Comparison of ENCODE assay signal across 10 cellular contexts in the genomic region with DNA sequence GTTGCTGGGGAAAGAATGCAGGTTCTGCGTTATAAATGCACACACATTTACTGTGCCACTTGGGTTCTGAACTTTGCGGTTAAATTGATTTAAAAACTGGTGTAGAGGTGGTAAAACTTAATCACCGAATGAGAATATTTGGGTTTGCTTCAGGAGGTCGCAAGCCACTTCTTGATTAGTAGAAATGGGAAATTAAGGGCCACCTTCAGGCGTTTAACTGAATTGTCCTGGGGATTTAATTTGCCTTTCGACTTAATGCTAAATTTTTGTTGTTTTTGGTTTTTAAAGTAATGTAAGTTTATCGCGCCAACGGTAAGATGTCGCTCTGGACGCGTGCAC. TPM values are rescaled to one million over a fixed set of nuclear protein-coding genes. Genes with fewer than 3 reads are reported as not detected.
A peak's percentile ranks its signal among the peaks of the same experiment; 100 is the strongest.
DNase-seq lines count a peak whose midpoint lies in the region; ATAC-seq, FAIRE-seq and TF ChIP-seq lines count a peak whose summit lies in the region.
"Had no signal": no experiment of that assay in that cellular context is flagged by ENCODE, and none has a peak within 500 bp of the region (broad histone marks: within the 10 kb centered on the region; RNA-seq: fewer than 3 reads in every experiment).

No MANE protein-coding gene starts in this region.

- POLR2A ChIA-PET in IMR-90 (lab: Charles Lee; ENCODE audit: unreplicated experiment) (no interaction called here), GM10248 (lab: Yijun Ruan, JAX) (no interaction called here)

- H3K27ac Mint-ChIP-seq in central memory CD8-positive, alpha-beta T cell (ENCODE audit: low read depth) = peak overlapping the region; percentile 96
- peak overlapping the region; percentile 88 for H3K27ac Mint-ChIP-seq in natural killer cell

- peak overlapping the region; percentile 93 for H2AFZ ChIP-seq in IMR-90 (replicated peaks; ENCODE audit: low read length, poor library complexity)

- H3K27ac ChIP-seq in IMR-90 (ENCODE audit: insufficient read depth, low read length) = no peak overlapping the region; the same call in 1 of the 2 replicates

- TF ChIP-seq POLR2A in IMR-90 (IDR thresholded peaks at IDR 0.05; ENCODE audit: low read depth, low read length) (no peak), GM12891 (IDR thresholded peaks at IDR 0.05; ENCODE audit: low read depth, low read length) (no peak)

- DNase-seq in AG09319 (ENCODE audit: extremely low read depth, low read depth) = no peak
- DNase-seq in IMR-90 = no peak
- no peak for DNase-seq in central memory CD8-positive, alpha-beta T cell (ENCODE audit: low spot score in 2 of 2)
- DNase-seq in natural killer cell = no peak
- DNase-seq in GM10248 (ENCODE audit: extremely low spot score) = no peak
- DNase-seq in GM12891 (ENCODE audit: insufficient read length, low spot score) = no peak
- no peak for DNase-seq in NCI-H1694 (lab: John Stamatoyannopoulos, UW)
- no peak for DNase-seq in ureter (ENCODE audit: low spot score)
- DNase-seq: cortex of kidney, NCI-H1694 treated with DMSO at 0.1 percent for 48 hours had no signal

- no peaks in the 10 kb centered on the region for H3K9me3 ChIP-seq in IMR-90 (ENCODE audit: control insufficient read depth, insufficient read depth, low read length)

- no peak overlapping the region for H3K23ac ChIP-seq in IMR-90 (ENCODE audit: low read depth, low read length)

- no peaks in the 10 kb centered on the region for H3K9me3 Mint-ChIP-seq in central memory CD8-positive, alpha-beta T cell
- no peaks in the 10 kb centered on the region for H3K9me3 Mint-ChIP-seq in natural killer cell

- intact Hi-C loops in IMR-90 (cut with micrococcal nuclease) = loop anchor here (2.0 to 5.0 kb wide), 2 partner anchors 36 to 74 kb away; partner anchors contain the start of gene NUCB2
- intact Hi-C loops in natural killer cell (cut with micrococcal nuclease) = loop anchor here (1.0 to 10.0 kb wide), 3 partner anchors 75 to 144 kb away; partner anchors contain the start of genes NUCB2 and PIK3C2A

- TF ChIP-seq RAD21 in IMR-90 (IDR thresholded peaks at IDR 0.05; ENCODE audit: low read length) = no peak

- peak overlapping the region; percentile 20 to 61; a peak in 1 of 4 replicates for H4K8ac ChIP-seq in IMR-90 (ENCODE audit: low read depth in 2 of 2, low read length in 2 of 2)

- no peaks in the 10 kb centered on the region for H3K27me3 ChIP-seq in IMR-90 (ENCODE audit: control insufficient read depth, insufficient read depth, low read length)

- H2AK5ac ChIP-seq in IMR-90 (ENCODE audit: low read depth, low read length) = no peak overlapping the region

- H4K5ac ChIP-seq in IMR-90 (ENCODE audit: low read depth, low read length) = no peak overlapping the region

- H3K36me3 Mint-ChIP-seq in central memory CD8-positive, alpha-beta T cell (ENCODE audit: insufficient read depth) = peaks cover 16% of the 10 kb centered on the region
- H3K36me3 Mint-ChIP-seq in natural killer cell = no peaks in the 10 kb centered on the region

- no peak overlapping the region for H3K4ac ChIP-seq in IMR-90 (ENCODE audit: low read depth, low read length)

- H3K4me3 Mint-ChIP-seq in central memory CD8-positive, alpha-beta T cell = peak overlapping the region; percentile 88
- peak overlapping the region; percentile 93 for H3K4me3 Mint-ChIP-seq in natural killer cell

- no peaks in the 10 kb centered on the region for H4K20me1 ChIP-seq in IMR-90 (ENCODE audit: insufficient read depth, low read length)

- no peaks in the 10 kb centered on the region for H3K27me3 Mint-ChIP-seq in central memory CD8-positive, alpha-beta T cell
- H3K27me3 Mint-ChIP-seq in natural killer cell (ENCODE audit: low read depth in 2 of 2) = no peaks in the 10 kb centered on the region

- no peaks in the 10 kb centered on the region for H3K9me1 ChIP-seq in IMR-90 (ENCODE audit: insufficient read depth, low read length)

- no peak overlapping the region for H4K91ac ChIP-seq in IMR-90 (ENCODE audit: insufficient read depth, low read depth, low read length)

- WGBS in IMR-90 (ENCODE audit: extremely low coverage in 2 of 2, insufficient read length in 1 of 2), 2 experiments = 40% methylated on average over 2 of the region's 12 CpGs; no CpG with 5 or more reads in 1 of the 2 experiments

- H2BK15ac ChIP-seq in IMR-90 (ENCODE audit: low read depth, low read length) = no peak overlapping the region

- H3K56ac ChIP-seq in IMR-90 (ENCODE audit: extremely low read depth, insufficient read depth, low read length) = no peak overlapping the region

- no peak overlapping the region for H3K18ac ChIP-seq in IMR-90 (ENCODE audit: low read depth, low read length)

- no peak overlapping the region for H2BK5ac ChIP-seq in IMR-90 (ENCODE audit: low read depth, low read length, poor library complexity, severe bottlenecking)

- H3K36me3 ChIP-seq in IMR-90 (ENCODE audit: control insufficient read depth, insufficient read depth, low read length) = no peaks in the 10 kb centered on the region

- H2BK20ac ChIP-seq in IMR-90 (ENCODE audit: low read depth, low read length) = no peak overlapping the region

- peaks cover 2% of the 10 kb centered on the region for H3K4me1 ChIP-seq in IMR-90 (ENCODE audit: control insufficient read depth, insufficient read depth, low read length)

- peak overlapping the region; percentile 37; the same call in 1 of the 2 replicates for H3K9ac ChIP-seq in IMR-90 (ENCODE audit: low read depth, low read length)

- dilution Hi-C loops in IMR-90 (cut with HindIII; ENCODE audit: low sequenced_read_pairs, unreplicated experiment) = no loop called here

- H3K4me3 ChIP-seq in IMR-90 (ENCODE audit: insufficient read depth, low read depth, low read length) = peak overlapping the region; percentile 66

- FAIRE-seq in GM12891 (lab: Jason Lieb, UNC) = no peak

- CTCF ChIA-PET in IMR-90 (lab: Yijun Ruan, JAX) (no interaction called here), GM10248 (lab: Yijun Ruan, JAX) (no interaction called here)

- no peak overlapping the region for H3K14ac ChIP-seq in IMR-90 (replicated peaks; ENCODE audit: low read depth, low read length)

- no peak overlapping the region for H2AK9ac ChIP-seq in IMR-90 (replicated peaks; ENCODE audit: low read depth, low read length, poor library complexity)

- H3K4me2 ChIP-seq in IMR-90 (ENCODE audit: low read depth, low read length) = peak overlapping the region; percentile 90

- peaks cover 34% of the 10 kb centered on the region for H3K4me1 Mint-ChIP-seq in central memory CD8-positive, alpha-beta T cell
- peaks cover 36 to 38% of the 10 kb centered on the region in 2 donors for H3K4me1 Mint-ChIP-seq in natural killer cell

- peak; percentile 3; the same call in 1 of the 2 replicates for TF ChIP-seq CTCF in AG09319 (IDR thresholded peaks at IDR 0.05; ENCODE audit: low read depth, low read length)
- peak; percentile 16; the same call in 1 of the 2 replicates for TF ChIP-seq CTCF in IMR-90 (conservative IDR thresholded peaks at IDR 0.05; ENCODE audit: low read depth, low read length)
- no peak for TF ChIP-seq CTCF in natural killer cell (IDR thresholded peaks at IDR 0.05)
- TF ChIP-seq CTCF in GM10248 (IDR thresholded peaks at IDR 0.05; ENCODE audit: control extremely low read depth, extremely low read depth, low read depth, missing control alignments) = no peak

- no TSS peak for BruUV-seq in IMR-90 (replicated peaks; lab: Mats Ljungman, UMichigan)

- H2BK120ac ChIP-seq in IMR-90 (ENCODE audit: low read depth, low read length) = no peak overlapping the region

- no peak for ATAC-seq in IMR-90 (ENCODE audit: low read depth)
- no peak for ATAC-seq in central memory CD8-positive, alpha-beta T cell (replicated peaks; ENCODE audit: extremely low read depth, poor library complexity, severe bottlenecking)
- no peak for ATAC-seq in natural killer cell

- peaks cover 0 to 4% of the 10 kb centered on the region in 2 experiments; a peak in 1 of 4 replicates for H3K79me1 ChIP-seq in IMR-90 (ENCODE audit: low read depth in 1 of 2, low read length in 2 of 2)

- in situ Hi-C loops in IMR-90 (cut with MboI; ENCODE audit: low sequenced_read_pairs) = no loop called here

TF ChIP-seq in IMR-90, 13 proteins besides CTCF, POLR2A, EP300 and RAD21 (continues in another document):
- TF ChIP-seq SMC3 (IDR thresholded peaks at IDR 0.05; ENCODE audit: low read depth, low read length) (no peak), FOS (IDR thresholded peaks at IDR 0.05; ENCODE audit: low read depth, low read length) (no peak), MAFK (IDR thresholded peaks at IDR 0.05; ENCODE audit: low read depth, low read length) (no peak), CEBPB (IDR thresholded peaks at IDR 0.05; ENCODE audit: low read depth, low read length) (no peak), NFE2L2 (IDR thresholded peaks at IDR 0.05; ENCODE audit: low read depth, low read length) (no peak), MAZ (IDR thresholded peaks at IDR 0.05; ENCODE audit: borderline replicate concordance, low read depth, low read length) (no peak), BHLHE40 (IDR thresholded peaks at IDR 0.05; ENCODE audit: low read depth, low read length) (no peak)

TF ChIP-seq in GM12891, 5 proteins besides CTCF, POLR2A, EP300 and RAD21:
- TF ChIP-seq TAF1 (IDR thresholded peaks at IDR 0.05; ENCODE audit: low read depth, low read length) (no peak), POLR2AphosphoS5 (IDR thresholded peaks at IDR 0.05; ENCODE audit: low read depth, low read length) (no peak), SPI1 (IDR thresholded peaks at IDR 0.05; ENCODE audit: low read depth, low read length) (no peak), PAX5 (IDR thresholded peaks at IDR 0.05; ENCODE audit: insufficient read depth, low read length, severe bottlenecking) (no peak), POU2F2 (IDR thresholded peaks at IDR 0.05; ENCODE audit: low read depth, low read length) (no peak)

RNA-seq across cellular contexts. Expression of gene NCR3LG1, which starts 0.5 kb away (rescaled TPM):
- total RNA-seq in IMR-90 (2012; rRNA removed) (3.9 and 4.1 TPM in 2 replicates), natural killer cell (10 to 100 TPM in 1 of 3 donors, 1 to 10 TPM in 2; 6.3 to 10.1 (median 9.7) TPM), ureter (3.4 TPM)
- polyA plus RNA-seq in IMR-90 (2012; rRNA removed) = 1.5 and 1.7 TPM in 2 replicates
- 0.27 and 0.52 TPM in 2 replicates for polyA plus RNA-seq in IMR-90 (2012; cell fraction: cytosol; rRNA removed)
- polyA plus RNA-seq in IMR-90 (2012; cell fraction: nucleus; rRNA removed; ENCODE audit: low replicate concordance) = 1.6 and 8.6 TPM in 2 replicates
- 0.31 TPM for polyA plus RNA-seq in GM12891 (2012; ENCODE audit: low read depth, missing spikeins)

RNA-seq across cellular contexts. Expression of gene KCNJ11, which starts 37.3 kb away (rescaled TPM):
- total RNA-seq in IMR-90 (2012; rRNA removed) (not detected in 2 replicates), natural killer cell (under 1 TPM in 1 of 3 donors, not detected in 2; 1.00 TPM), ureter (0.70 TPM)
- polyA plus RNA-seq in IMR-90 (2012; rRNA removed) = not detected in 2 replicates
- polyA plus RNA-seq in IMR-90 (2012; cell fraction: cytosol; rRNA removed) = not detected in 2 replicates
- polyA plus RNA-seq in IMR-90 (2012; cell fraction: nucleus; rRNA removed; ENCODE audit: low replicate concordance) = not detected in 2 replicates
- 0.19 TPM for polyA plus RNA-seq in GM12891 (2012; ENCODE audit: low read depth, missing spikeins)

Comparison
In these comparisons a context has a peak if more than half of its experiments do, and no peak if none do; other contexts are left out.
1. CTCF ChIP-seq: peak in AG09319 (single experiment) and IMR-90 (single experiment); none in natural killer cell (single experiment) and GM10248 (single experiment).